In the genomic region with DNA sequence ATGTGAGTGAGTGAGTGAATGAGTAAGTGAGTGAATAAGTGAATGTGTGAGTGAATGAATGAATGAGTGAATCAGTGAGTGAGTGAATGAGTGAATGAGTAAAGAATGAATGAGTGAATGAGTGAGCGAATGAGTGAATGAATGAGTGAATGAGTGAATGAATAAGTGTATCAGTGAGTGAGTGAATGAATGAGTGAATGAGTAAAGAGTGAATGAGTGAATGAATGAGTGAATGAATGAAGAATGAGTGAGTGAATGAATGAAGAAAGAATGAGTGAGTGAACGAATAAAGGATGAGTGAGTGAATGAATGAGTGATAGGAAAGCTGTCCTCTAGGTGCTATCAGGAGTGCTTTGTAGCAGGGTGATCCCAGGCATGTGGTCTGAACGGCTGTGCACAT, we compare ENCODE assay signal across 2 cellular contexts.
A peak's percentile ranks its signal among the peaks of the same experiment; 100 is the strongest.
TF ChIP-seq lines count a peak whose summit lies in the region.

No MANE protein-coding gene starts in this region.

TF ChIP-seq in HepG2, 621 proteins besides CTCF, POLR2A, EP300 and RAD21:
- peak; percentile 95 for TF ChIP-seq ZNF24 (IDR thresholded peaks at IDR 0.05)
- no peak for TF ChIP-seq ZNF550 (CRISPR knock-in tag; IDR thresholded peaks at IDR 0.05; ENCODE audit: borderline replicate concordance)

TF ChIP-seq in GM12878, 131 proteins besides CTCF, POLR2A, EP300 and RAD21:
- no peak for TF ChIP-seq RCOR1 (conservative IDR thresholded peaks at IDR 0.05; ENCODE audit: low read depth, low read length)
- no peak for TF ChIP-seq EZH2 (IDR thresholded peaks at IDR 0.05; ENCODE audit: borderline replicate concordance, control insufficient read depth, low read depth, low read length)
- no peak for TF ChIP-seq MXI1 (IDR thresholded peaks at IDR 0.05; ENCODE audit: low read depth, low read length)
- peak; percentile 94 for TF ChIP-seq ZNF24 (IDR thresholded peaks at IDR 0.05)
